ENCODE assay signal across 8 cellular contexts in the genomic region with DNA sequence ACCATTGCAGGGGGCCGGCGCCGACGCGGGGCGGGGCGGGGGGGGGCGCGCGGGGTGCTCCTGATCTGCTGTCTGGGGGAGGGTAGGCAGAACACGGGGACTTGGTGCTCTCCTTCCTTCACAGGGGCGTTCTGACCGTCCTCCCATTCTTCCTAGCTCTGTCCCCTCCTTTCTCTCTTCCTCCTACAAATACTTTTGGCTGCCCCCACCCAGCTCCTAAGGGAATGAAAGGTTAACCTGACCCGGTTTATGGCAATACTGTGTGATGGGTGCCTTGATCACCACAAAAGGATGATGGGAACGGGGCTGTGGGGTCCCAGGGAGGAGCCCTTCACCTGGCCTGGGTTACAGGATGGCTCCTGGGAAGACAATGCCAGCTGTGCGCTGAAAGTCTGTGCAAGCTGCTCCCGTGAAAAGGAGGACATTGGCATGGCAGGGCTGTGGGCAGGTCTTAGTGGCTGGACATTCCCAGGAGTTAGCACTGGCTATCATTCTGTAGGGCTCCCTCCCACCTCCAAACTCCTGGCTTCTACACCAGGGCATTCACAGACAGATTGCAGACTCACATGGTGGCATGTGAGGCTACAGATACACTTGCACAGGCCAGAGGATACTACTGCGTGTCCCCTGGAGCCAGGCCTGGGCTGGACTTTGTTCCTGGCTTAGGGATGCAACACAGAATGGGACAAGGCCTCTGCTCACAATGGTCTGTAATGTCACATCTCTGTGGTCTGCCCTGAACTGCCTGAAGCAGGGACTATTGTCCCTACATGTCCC. TPM values are rescaled to one million over a fixed set of nuclear protein-coding genes. Genes with fewer than 3 reads are reported as not detected.
DNase-seq lines count a peak whose midpoint lies in the region; ATAC-seq and TF ChIP-seq lines count a peak whose summit lies in the region.

No MANE protein-coding gene starts in this region.

- H3K4me3 ChIP-seq in HEK293 (ENCODE audit: low read depth, low read length) (no peak overlapping the region; the same call in 1 of the 2 replicates), hepatocyte (no peak overlapping the region), spleen (peak overlapping the region in 5 of 8 donors; percentile 83 to 94 (median 91))

- H3K27me3 Mint-ChIP-seq in activated CD8-positive, alpha-beta T cell treated with anti-CD3 and anti-CD28 coated beads, Interleukin-2, amount 10 ng/mL, durations not matched to agents 7 days and 5 days (ENCODE audit: low read depth) = no peaks in the 10 kb centered on the region

- H3K4me1 Mint-ChIP-seq in activated CD8-positive, alpha-beta T cell treated with anti-CD3 and anti-CD28 coated beads, Interleukin-2, amount 10 ng/mL, durations not matched to agents 7 days and 5 days (ENCODE audit: low read depth) = peaks cover 36% of the 10 kb centered on the region

- intact Hi-C loops in spleen (cut with DNase I; ENCODE audit: low total_unique reads) = loop anchor here (10.0 kb wide), 1 partner anchor 158 kb away; the partner anchor contains the start of genes ARFRP1 and ZGPAT

- H3K79me2 ChIP-seq in hepatocyte = peaks cover 29% of the 10 kb centered on the region

- H3K9me2 ChIP-seq in hepatocyte (replicated peaks; ENCODE audit: insufficient read depth) = no peaks in the 10 kb centered on the region

- peak overlapping the region; percentile 96 for H3K27ac Mint-ChIP-seq in activated CD8-positive, alpha-beta T cell treated with anti-CD3 and anti-CD28 coated beads, Interleukin-2, amount 10 ng/mL, durations not matched to agents 7 days and 5 days

- CTCF ChIA-PET in HEK293 (lab: Yijun Ruan, JAX) = interaction anchor here (0.7 to 1.3 kb wide), 4 partner anchors 62 to 110 kb away, joined by 3 to 5 read pairs (median 4); no protein-coding TSS in a partner anchor
- CTCF ChIA-PET in activated CD8-positive, alpha-beta T cell treated with anti-CD3 and anti-CD28 coated beads, Interleukin-2, amount 10 ng/mL, durations not matched to agents 7 days and 5 days (lab: Charles Lee) = interaction anchor here (0.6 to 4.4 kb wide), 7 partner anchors 11 to 325 kb away, joined by 3 to 46 read pairs (median 14); partner anchors contain the start of genes ARFRP1, LIME1, PTK6 and ZGPAT

- DNase-seq in activated CD8-positive, alpha-beta T cell treated with anti-CD3 and anti-CD28 coated beads, Interleukin-2, amount 10 ng/mL, durations not matched to agents 7 days and 5 days = no peak
- DNase-seq in hepatocyte (ENCODE audit: low spot score) (no peak), spleen (no peak), SIG-M5 (lab: John Stamatoyannopoulos, UW) (no peak), EL (no peak)

- H3K4me2 ChIP-seq in hepatocyte = peak overlapping the region; percentile 87

- TF ChIP-seq POLR2A in spleen (IDR thresholded peaks at IDR 0.05) = no peak

- POLR2A ChIA-PET in HEK293 (lab: Yijun Ruan, JAX) = interaction anchor here (0.6 to 3.4 kb wide), 5 partner anchors 7 to 155 kb away, joined by 3 to 16 read pairs (median 6); partner anchors contain the start of genes ARFRP1 and ZGPAT
- POLR2A ChIA-PET in activated CD8-positive, alpha-beta T cell treated with anti-CD3 and anti-CD28 coated beads, Interleukin-2, amount 10 ng/mL, durations not matched to agents 7 days and 5 days (lab: Charles Lee) = interaction anchor here (1.3 to 2.5 kb wide), 2 partner anchors 8 to 127 kb away, joined by 6 to 14 read pairs; partner anchors contain the start of gene LIME1

- H3K27ac ChIP-seq in HEK293 (ENCODE audit: extremely low read depth, low read depth, low read length) (peak overlapping the region; percentile 67), hepatocyte (peak overlapping the region; percentile 91), spleen (peak overlapping the region; percentile 91 to 99 (median 97))

- 94% methylated on average over 13 of the region's 18 CpGs for WGBS in hepatocyte (ENCODE audit: low lambda C conversion rate, missing lambda C conversion rate)
- WGBS in spleen, 5 donors = 79 to 95% (median 85%) methylated on average over 10 to 18 of the region's 18 CpGs

- H3K9me3 ChIP-seq in HEK293 (ENCODE audit: control insufficient read depth, insufficient read depth, low read depth, low read length) (no peaks in the 10 kb centered on the region), hepatocyte (ENCODE audit: low read depth) (no peaks in the 10 kb centered on the region), spleen (no peaks in the 10 kb centered on the region)

- no peaks in the 10 kb centered on the region for H3K27me3 ChIP-seq in hepatocyte
- H3K27me3 ChIP-seq in spleen (replicated peaks in 1 of 7) = no peaks in the 10 kb centered on the region

- no peak for ATAC-seq in activated CD8-positive, alpha-beta T cell treated with anti-CD3 and anti-CD28 coated beads, Interleukin-2, amount 10 ng/mL, durations not matched to agents 7 days and 5 days
- ATAC-seq in HG02970 (IDR thresholded peaks at IDR 0.05; ENCODE audit: low FRiP score, unreplicated experiment) (no peak), GM19023 (IDR thresholded peaks at IDR 0.05; ENCODE audit: unreplicated experiment) (no peak)

- H3K9me3 Mint-ChIP-seq in activated CD8-positive, alpha-beta T cell treated with anti-CD3 and anti-CD28 coated beads, Interleukin-2, amount 10 ng/mL, durations not matched to agents 7 days and 5 days (ENCODE audit: insufficient read depth) = no peaks in the 10 kb centered on the region

- H3K4me1 ChIP-seq in HEK293 (ENCODE audit: control insufficient read depth, insufficient read depth, low read length) = no peaks in the 10 kb centered on the region
- peaks cover 25% of the 10 kb centered on the region for H3K4me1 ChIP-seq in hepatocyte (ENCODE audit: insufficient read depth)
- H3K4me1 ChIP-seq in spleen = peaks cover 38 to 95% (median 79%) of the 10 kb centered on the region in 6 donors

- H3K36me3 ChIP-seq in HEK293 (ENCODE audit: control insufficient read depth in 2 of 2, insufficient read depth in 1 of 2, low read length in 2 of 2) (peaks cover 0 to 25% of the 10 kb centered on the region in 2 experiments; a peak in 2 of 3 replicates), hepatocyte (replicated peaks; ENCODE audit: insufficient read depth, low read depth) (no peaks in the 10 kb centered on the region), spleen (peaks cover 0 to 39% (median 18%) of the 10 kb centered on the region in 6 donors)

- H3K4me3 Mint-ChIP-seq in activated CD8-positive, alpha-beta T cell treated with anti-CD3 and anti-CD28 coated beads, Interleukin-2, amount 10 ng/mL, durations not matched to agents 7 days and 5 days = peak overlapping the region; percentile 94

- H3K36me3 Mint-ChIP-seq in activated CD8-positive, alpha-beta T cell treated with anti-CD3 and anti-CD28 coated beads, Interleukin-2, amount 10 ng/mL, durations not matched to agents 7 days and 5 days (ENCODE audit: low read depth) = peaks cover 24% of the 10 kb centered on the region

- peaks cover 10% of the 10 kb centered on the region for H4K20me1 ChIP-seq in hepatocyte (ENCODE audit: insufficient read depth, poor library complexity, severe bottlenecking)

- TF ChIP-seq CTCF in HEK293 (tag by site-specific recombination; IDR thresholded peaks at IDR 0.05) (no peak), hepatocyte (IDR thresholded peaks at IDR 0.05; ENCODE audit: poor library complexity) (no peak), spleen (IDR thresholded peaks at IDR 0.05 in 8 of 11, conservative IDR thresholded peaks at IDR 0.05 in 3 of 11) (no peak)

- H2AFZ ChIP-seq in hepatocyte = peak overlapping the region; percentile 66

TF ChIP-seq in HEK293, 187 proteins besides CTCF, POLR2A, EP300 and RAD21 (continues in another document):
- TF ChIP-seq ZNF585B (tag by site-specific recombination; IDR thresholded peaks at IDR 0.05) = no peak
- TF ChIP-seq GLI2 (tag by site-specific recombination; IDR thresholded peaks at IDR 0.05; ENCODE audit: borderline replicate concordance, low read depth) = no peak
- no peak for TF ChIP-seq HOXA7 (CRISPR knock-in tag; IDR thresholded peaks at IDR 0.05; ENCODE audit: borderline replicate concordance)
- no peak for TF ChIP-seq ZNF792 (tag by site-specific recombination; IDR thresholded peaks at IDR 0.05)
- no peak for TF ChIP-seq ZNF302 (tag by site-specific recombination; IDR thresholded peaks at IDR 0.05; ENCODE audit: low read depth)
- no peak for TF ChIP-seq ZNF174 (tag by site-specific recombination; IDR thresholded peaks at IDR 0.05)
- no peak for TF ChIP-seq SCRT1 (tag by site-specific recombination; IDR thresholded peaks at IDR 0.05; ENCODE audit: borderline replicate concordance)

RNA-seq across cellular contexts. Expression of gene TPD52L2, which starts 1.9 kb away (rescaled TPM):
- total RNA-seq in activated CD8-positive, alpha-beta T cell treated with anti-CD3 and anti-CD28 coated beads, Interleukin-2, amount 10 ng/mL, durations not matched to agents 7 days and 5 days = 10 to 100 TPM; 35.7 to 40.0 TPM
- total RNA-seq in hepatocyte (83.2 and 86.2 TPM in 2 replicates), spleen (100 to 1,000 TPM in 1 of 7 donors, 10 to 100 TPM in 6; 66.3 to 102 (median 92.1) TPM)
- polyA plus RNA-seq in hepatocyte (93.8 and 98.1 TPM in 2 replicates), spleen (10 to 100 TPM; 60.2 to 94.6 (median 63.5) TPM)

RNA-seq across cellular contexts. Expression of gene ABHD16B, which starts 1.9 kb away (rescaled TPM):
- total RNA-seq in activated CD8-positive, alpha-beta T cell treated with anti-CD3 and anti-CD28 coated beads, Interleukin-2, amount 10 ng/mL, durations not matched to agents 7 days and 5 days = not detected
- total RNA-seq in hepatocyte (not detected in 2 replicates), spleen (not detected)
- polyA plus RNA-seq in hepatocyte (0.68 and 0.95 TPM in 2 replicates), spleen (under 1 TPM; 0.49 to 0.86 (median 0.57) TPM)

RNA-seq across cellular contexts. Expression of gene DNAJC5, which starts 31.7 kb away (rescaled TPM):
- total RNA-seq in activated CD8-positive, alpha-beta T cell treated with anti-CD3 and anti-CD28 coated beads, Interleukin-2, amount 10 ng/mL, durations not matched to agents 7 days and 5 days = 10 to 100 TPM; 47.3 to 48.1 TPM
- total RNA-seq in hepatocyte (34.0 and 39.6 TPM in 2 replicates), spleen (10 to 100 TPM; 47.5 to 83.1 (median 65.4) TPM)
- polyA plus RNA-seq in hepatocyte (6.6 and 10.2 TPM in 2 replicates), spleen (10 to 100 TPM; 12.7 to 32.3 (median 15.2) TPM)

RNA-seq across cellular contexts. Expression of gene ZBTB46, which starts 32.1 kb away (rescaled TPM):
- under 1 TPM in 1 of 2 experiments, not detected in 1; 0.10 TPM for total RNA-seq in activated CD8-positive, alpha-beta T cell treated with anti-CD3 and anti-CD28 coated beads, Interleukin-2, amount 10 ng/mL, durations not matched to agents 7 days and 5 days
- total RNA-seq in hepatocyte (4.0 and 5.2 TPM in 2 replicates), spleen (10 to 100 TPM; 27.6 to 76.5 (median 35.9) TPM)
- polyA plus RNA-seq in hepatocyte (2.0 and 3.2 TPM in 2 replicates), spleen (10 to 100 TPM in 1 of 3 donors, 1 to 10 TPM in 2; 3.6 to 14.7 (median 4.7) TPM)

Comparison
In these comparisons a context has a peak if more than half of its experiments do, and no peak if none do; other contexts are left out.
1. H3K4me3 ChIP-seq: peak in spleen (5 of 8); none in HEK293 (single experiment) and hepatocyte (single experiment).
2. Peak in every context shown above with its lines, with median percentiles within 50 percentile points of each other: H3K27ac ChIP-seq.